8 cellular contexts compared by ENCODE assay signal in the genomic region with DNA sequence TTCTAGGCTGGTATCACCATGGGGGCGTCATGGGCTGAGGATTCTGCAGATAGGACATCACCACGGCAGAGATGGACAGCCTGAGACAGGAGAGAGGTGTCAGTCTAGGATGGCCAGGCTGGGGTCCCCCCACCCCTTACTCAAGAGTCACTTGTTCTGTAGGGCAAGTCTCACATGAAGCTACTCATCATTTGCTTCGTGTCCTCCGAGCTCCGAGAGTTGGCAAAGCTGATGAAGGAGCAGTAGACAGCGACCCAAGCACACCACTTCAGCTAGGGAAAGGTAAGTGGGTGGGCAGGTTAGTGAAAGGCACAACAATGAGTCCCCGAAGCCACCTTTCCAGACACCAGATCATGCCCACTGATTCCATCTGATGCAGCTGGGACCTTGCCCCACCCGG. TPM values are rescaled to one million over a fixed set of nuclear protein-coding genes. Genes with fewer than 3 reads are reported as not detected.
DNase-seq lines count a peak whose midpoint lies in the region; ATAC-seq, FAIRE-seq and TF ChIP-seq lines count a peak whose summit lies in the region.

No MANE protein-coding gene starts in this region.

- no peaks in the 10 kb centered on the region for H3K9me3 Mint-ChIP-seq in dendritic cell treated with granulocyte-macrophage colony-stimulating factor and Interleukin-4, amounts not matched to agents 40 ng/mL and 50 ng/mL, for 4 days
- no peaks in the 10 kb centered on the region for H3K9me3 Mint-ChIP-seq in naive thymus-derived CD8-positive, alpha-beta T cell

- H3K4me2 ChIP-seq in Karpas-422 (ENCODE audit: low read depth, low read length, poor library complexity, severe bottlenecking): peak overlapping the region; percentile 89

- no peak overlapping the region for H2AFZ ChIP-seq in Karpas-422 (ENCODE audit: low read length)

- peak overlapping the region; percentile 80; the same call in 1 of the 2 replicates for H3K27ac ChIP-seq in Karpas-422 (ENCODE audit: low read length)

- H3K27me3 ChIP-seq in Karpas-422 (ENCODE audit: low read length): no peaks in the 10 kb centered on the region

- H3K27ac Mint-ChIP-seq in dendritic cell treated with granulocyte-macrophage colony-stimulating factor and Interleukin-4, amounts not matched to agents 40 ng/mL and 50 ng/mL, for 4 days: peak overlapping the region; percentile 99
- H3K27ac Mint-ChIP-seq in naive thymus-derived CD8-positive, alpha-beta T cell: peak overlapping the region; percentile 98 to 100 (median 100)

- H3K27me3 Mint-ChIP-seq in dendritic cell treated with granulocyte-macrophage colony-stimulating factor and Interleukin-4, amounts not matched to agents 40 ng/mL and 50 ng/mL, for 4 days: no peaks in the 10 kb centered on the region
- H3K27me3 Mint-ChIP-seq in naive thymus-derived CD8-positive, alpha-beta T cell: no peaks in the 10 kb centered on the region

- no peak for FAIRE-seq in H54 (lab: Jason Lieb, UNC)

- no peaks in the 10 kb centered on the region for H3K9me3 ChIP-seq in Karpas-422 (ENCODE audit: low read length)

- peak overlapping the region; percentile 94 for H3K4me3 Mint-ChIP-seq in dendritic cell treated with granulocyte-macrophage colony-stimulating factor and Interleukin-4, amounts not matched to agents 40 ng/mL and 50 ng/mL, for 4 days
- H3K4me3 Mint-ChIP-seq in naive thymus-derived CD8-positive, alpha-beta T cell: peak overlapping the region; percentile 90 to 100 (median 98)

- no peak for ATAC-seq in naive thymus-derived CD8-positive, alpha-beta T cell
- no peak for ATAC-seq in GM21825 (IDR thresholded peaks at IDR 0.05; ENCODE audit: unreplicated experiment)

- H3K79me2 ChIP-seq in Karpas-422 (ENCODE audit: low read length): peaks cover 68% of the 10 kb centered on the region

- H3K4me3 ChIP-seq in AG09309 (ENCODE audit: control insufficient read depth, low read depth, low read length): peak overlapping the region; percentile 72
- peak overlapping the region; percentile 85 for H3K4me3 ChIP-seq in Karpas-422 (ENCODE audit: low read length)

- H3K9me2 ChIP-seq in Karpas-422 (replicated peaks; ENCODE audit: insufficient read depth, low read length): no peaks in the 10 kb centered on the region

- H4K20me1 ChIP-seq in Karpas-422 (ENCODE audit: insufficient read depth, low read depth, low read length): no peaks in the 10 kb centered on the region

- intact Hi-C loops in dendritic cell treated with granulocyte-macrophage colony-stimulating factor and Interleukin-4, amounts not matched to agents 40 ng/mL and 50 ng/mL, for 4 days (cut with micrococcal nuclease): loop anchor here (5.0 kb wide), 1 partner anchor 56 kb away; a partner anchor contains a TSS

- H3K36me3 ChIP-seq in Karpas-422 (ENCODE audit: insufficient read depth, low read length): peaks cover 17% of the 10 kb centered on the region

- H3K4me1 ChIP-seq in Karpas-422 (ENCODE audit: low read length): peaks cover 47% of the 10 kb centered on the region

- no peak for DNase-seq in AG09309 (ENCODE audit: low read depth)
- no peak for DNase-seq in Karpas-422
- no peak for DNase-seq in naive thymus-derived CD8-positive, alpha-beta T cell
- no peak for DNase-seq in NCI-H524 (lab: John Stamatoyannopoulos, UW)
- no peak for DNase-seq in H54 (ENCODE audit: insufficient read length, low spot score)
- no peak for DNase-seq in NCI-H2227 (lab: John Stamatoyannopoulos, UW; ENCODE audit: unreplicated experiment)

- peaks cover 89% of the 10 kb centered on the region for H3K36me3 Mint-ChIP-seq in dendritic cell treated with granulocyte-macrophage colony-stimulating factor and Interleukin-4, amounts not matched to agents 40 ng/mL and 50 ng/mL, for 4 days (ENCODE audit: low read depth)
- peaks cover 0 to 14% (median 3%) of the 10 kb centered on the region in 3 donors for H3K36me3 Mint-ChIP-seq in naive thymus-derived CD8-positive, alpha-beta T cell

- TF ChIP-seq POLR2A in H54 (IDR thresholded peaks at IDR 0.05; ENCODE audit: low read depth, low read length): no peak

- POLR2A ChIA-PET in naive thymus-derived CD8-positive, alpha-beta T cell (lab: Charles Lee): interaction anchor here (0.6 to 2.7 kb wide), 9 partner anchors 8 to 134 kb away, joined by 3 to 32 read pairs (median 4); a partner anchor contains a TSS

- no peak for TF ChIP-seq CTCF in AG09309 (IDR thresholded peaks at IDR 0.05; ENCODE audit: control insufficient read depth, insufficient read depth, low read depth, low read length, missing control alignments)

- peaks cover 72% of the 10 kb centered on the region for H3K4me1 Mint-ChIP-seq in dendritic cell treated with granulocyte-macrophage colony-stimulating factor and Interleukin-4, amounts not matched to agents 40 ng/mL and 50 ng/mL, for 4 days (ENCODE audit: low read depth)
- peaks cover 22 to 70% (median 64%) of the 10 kb centered on the region in 4 donors for H3K4me1 Mint-ChIP-seq in naive thymus-derived CD8-positive, alpha-beta T cell

- H3K9ac ChIP-seq in Karpas-422 (ENCODE audit: low read length): peak overlapping the region; percentile 93

RNA-seq across cellular contexts. Expression of a gene that starts 1.7 kb away (rescaled TPM):
- 13.3 and 16.5 TPM in 2 replicates for total RNA-seq in Karpas-422 (2014; rRNA removed; shearing (Covaris generic); ENCODE audit: low replicate concordance)
- total RNA-seq in naive thymus-derived CD8-positive, alpha-beta T cell: 10 to 100 TPM; 17.6 to 22.7 TPM
- 10 to 100 TPM; 12.6 to 19.9 (median 12.9) TPM for polyA plus RNA-seq in naive thymus-derived CD8-positive, alpha-beta T cell

RNA-seq across cellular contexts. Expression of a gene that starts 1.8 kb away (rescaled TPM):
- total RNA-seq in Karpas-422 (2014; rRNA removed; shearing (Covaris generic); ENCODE audit: low replicate concordance): 77.2 and 94.3 TPM in 2 replicates
- total RNA-seq in naive thymus-derived CD8-positive, alpha-beta T cell: 100 to 1,000 TPM in 1 of 2 experiments, 10 to 100 TPM in 1; 87.5 to 101 TPM
- polyA plus RNA-seq in naive thymus-derived CD8-positive, alpha-beta T cell: 10 to 100 TPM; 33.9 to 55.4 (median 34.7) TPM

RNA-seq across cellular contexts. Expression of a gene that starts 13.3 kb away (rescaled TPM):
- total RNA-seq in Karpas-422 (2014; rRNA removed; shearing (Covaris generic); ENCODE audit: low replicate concordance): 62.2 and 90.8 TPM in 2 replicates
- 100 to 1,000 TPM; 219 to 224 TPM for total RNA-seq in naive thymus-derived CD8-positive, alpha-beta T cell
- polyA plus RNA-seq in naive thymus-derived CD8-positive, alpha-beta T cell: 100 to 1,000 TPM in 1 of 3 donors, 10 to 100 TPM in 2; 74.8 to 108 (median 88.9) TPM

RNA-seq across cellular contexts. Expression of a gene that starts 19.5 kb away (rescaled TPM):
- not detected in 2 replicates for total RNA-seq in Karpas-422 (2014; rRNA removed; shearing (Covaris generic); ENCODE audit: low replicate concordance)
- not detected for total RNA-seq in naive thymus-derived CD8-positive, alpha-beta T cell
- polyA plus RNA-seq in naive thymus-derived CD8-positive, alpha-beta T cell: not detected

RNA-seq across cellular contexts. Expression of a gene that starts 28.1 kb away (rescaled TPM):
- total RNA-seq in Karpas-422 (2014; rRNA removed; shearing (Covaris generic); ENCODE audit: low replicate concordance): 2.1 and 12.8 TPM in 2 replicates
- total RNA-seq in naive thymus-derived CD8-positive, alpha-beta T cell: 1 to 10 TPM; 2.8 to 2.9 TPM
- polyA plus RNA-seq in naive thymus-derived CD8-positive, alpha-beta T cell: 1 to 10 TPM; 4.3 to 5.7 (median 5.4) TPM
